Comparison of ENCODE assay signal across 8 cellular contexts in the genomic region with DNA sequence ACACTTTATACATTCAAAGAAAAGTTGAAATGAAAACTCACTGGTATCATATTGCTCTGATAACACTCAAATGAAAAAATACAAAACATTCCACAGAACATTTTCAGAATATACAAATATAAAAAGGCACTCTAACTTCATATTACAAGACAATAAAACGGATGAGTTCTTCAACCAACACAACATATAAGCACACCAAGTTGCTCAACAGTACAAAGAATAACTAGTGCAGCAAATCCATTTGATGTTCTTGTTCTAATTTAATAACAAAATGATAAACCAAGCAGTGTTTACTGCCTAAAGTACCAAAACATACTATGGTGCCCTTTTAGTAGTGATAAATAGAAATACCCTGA.
DNase-seq lines count a peak whose midpoint lies in the region; ATAC-seq, FAIRE-seq and TF ChIP-seq lines count a peak whose summit lies in the region.

No MANE protein-coding gene starts in this region.

- peaks cover 15% of the 10 kb centered on the region for H3K9me3 Mint-ChIP-seq in activated CD4-positive, alpha-beta memory T cell treated with anti-CD3 and anti-CD28 coated beads for 36 hours

- peak overlapping the region in 9 of 10 donors; percentile 20 to 85 (median 60) for H3K27ac ChIP-seq in heart right ventricle
- H3K27ac ChIP-seq in keratinocyte (ENCODE audit: control insufficient read depth, insufficient read depth, low read length) = peak overlapping the region; percentile 87
- peak overlapping the region; percentile 59 to 86 for H3K27ac ChIP-seq in uterus

- 51 to 52% methylated on average over 1 of the region's 1 CpG for WGBS in heart right ventricle, 2 donors

- POLR2A ChIA-PET in activated CD4-positive, alpha-beta memory T cell treated with anti-CD3 and anti-CD28 coated beads for 36 hours (lab: Charles Lee) = interaction anchor here (1.2 to 3.0 kb wide), 3 partner anchors 15 to 60 kb away, joined by 3 to 40 read pairs (median 15); a partner anchor contains a TSS

- H3K4me3 Mint-ChIP-seq in activated CD4-positive, alpha-beta memory T cell treated with anti-CD3 and anti-CD28 coated beads for 36 hours = no peak overlapping the region

- H3K9me3 ChIP-seq in heart right ventricle = no peaks in the 10 kb centered on the region
- no peaks in the 10 kb centered on the region for H3K9me3 ChIP-seq in keratinocyte (ENCODE audit: control insufficient read depth, low read depth, low read length)
- no peaks in the 10 kb centered on the region for H3K9me3 ChIP-seq in uterus

- H3K4me1 ChIP-seq in heart right ventricle (peaks cover 0 to 63% (median 17%) of the 10 kb centered on the region in 9 donors), keratinocyte (ENCODE audit: control insufficient read depth, extremely low read depth, insufficient read depth, low read length) (peaks cover 15% of the 10 kb centered on the region), uterus (no peaks in the 10 kb centered on the region)

- H3K27me3 ChIP-seq in heart right ventricle (no peaks in the 10 kb centered on the region), keratinocyte (ENCODE audit: control insufficient read depth, extremely low read depth, insufficient read depth, low read length) (no peaks in the 10 kb centered on the region), uterus (no peaks in the 10 kb centered on the region)

- peak overlapping the region; percentile 87 for H2AFZ ChIP-seq in keratinocyte (ENCODE audit: control insufficient read depth, low read length)

- DNase-seq in heart right ventricle (no peak), left ventricle myocardium superior (no peak), keratinocyte (ENCODE audit: low read depth, low spot score) (no peak), uterus (no peak), activated gamma-delta T cell treated with Interleukin-2 at 50 U/mL for 16 hours (no peak), NCI-H1436 (lab: John Stamatoyannopoulos, UW) (no peak)
- DNase-seq in activated CD4-positive, alpha-beta memory T cell treated with anti-CD3 and anti-CD28 coated beads for 36 hours = no peak
- no peak for DNase-seq in activated CD4-positive, alpha-beta T cell treated with anti-CD3 and anti-CD28 coated beads, Interleukin-2, amount 50 U/mL, for 48 hours

- dilution Hi-C loops in keratinocyte (cut with MboI; ENCODE audit: extremely low pct_ligation_motif_present, low sequenced_read_pairs) = no loop called here

- no peak for TF ChIP-seq POLR2A in uterus (IDR thresholded peaks at IDR 0.05)

- TF ChIP-seq CTCF in heart right ventricle (IDR thresholded peaks at IDR 0.05) (no peak), keratinocyte (optimal IDR thresholded peaks at IDR 0.05 in 1 of 3, IDR thresholded peaks at IDR 0.05 in 1 of 3, conservative IDR thresholded peaks at IDR 0.05 in 1 of 3; ENCODE audit: extremely low read depth in 1 of 3, insufficient read depth in 2 of 3, low read length in 3 of 3) (no peak), uterus (IDR thresholded peaks at IDR 0.05) (no peak)

- H3K36me3 ChIP-seq in heart right ventricle = peaks cover 0 to 19% (median 0%) of the 10 kb centered on the region in 9 donors
- H3K36me3 ChIP-seq in keratinocyte (ENCODE audit: control insufficient read depth in 2 of 2, extremely low read depth in 1 of 2, insufficient read depth in 2 of 2, low read length in 2 of 2) = no peaks in the 10 kb centered on the region
- no peaks in the 10 kb centered on the region for H3K36me3 ChIP-seq in uterus

- H3K9ac ChIP-seq in keratinocyte (ENCODE audit: control insufficient read depth, extremely low read depth, insufficient read depth, low read length) = peak overlapping the region; percentile 59

- H3K4me3 ChIP-seq in heart right ventricle = peak overlapping the region in 2 of 10 donors; percentile 21 to 28
- H3K4me3 ChIP-seq in keratinocyte (ENCODE audit: control insufficient read depth in 2 of 3, extremely low read depth in 1 of 3, insufficient read depth in 2 of 3, low read depth in 1 of 3, low read length in 3 of 3) = peak overlapping the region in 1 of 3 experiments; percentile 30
- H3K4me3 ChIP-seq in uterus = no peak overlapping the region

- no peak for FAIRE-seq in keratinocyte (lab: Jason Lieb, UNC)

- peak in 3 of 8 donors; percentile 10 to 28 (median 13) for ATAC-seq in heart right ventricle
- no peak for ATAC-seq in left ventricle myocardium superior

- H3K4me2 ChIP-seq in keratinocyte (ENCODE audit: control insufficient read depth, extremely low read depth, insufficient read depth, low read depth, low read length) = peak overlapping the region; percentile 77

- intact Hi-C loops in heart right ventricle (cut with DNase I) (loop anchor here in 3 of 10 donors (5.0 to 10.0 kb wide), 2 partner anchors 60 to 62 kb away; a partner anchor contains a TSS), left ventricle myocardium superior (cut with micrococcal nuclease) (loop anchor here (10.0 kb wide), 1 partner anchor 62 kb away; a partner anchor contains a TSS), uterus (cut with DNase I; ENCODE audit: low total_unique reads) (loop anchor here (5.0 kb wide), 1 partner anchor 60 kb away; a partner anchor contains a TSS)
- intact Hi-C loops in activated CD4-positive, alpha-beta memory T cell treated with anti-CD3 and anti-CD28 coated beads for 36 hours (cut with micrococcal nuclease) = loop anchor here (5.0 to 10.0 kb wide), 5 partner anchors 55 to 718 kb away; a partner anchor contains a TSS

- peak overlapping the region; percentile 88 for H3K27ac Mint-ChIP-seq in activated CD4-positive, alpha-beta memory T cell treated with anti-CD3 and anti-CD28 coated beads for 36 hours

- no peaks in the 10 kb centered on the region for H3K79me2 ChIP-seq in keratinocyte (ENCODE audit: control insufficient read depth, insufficient read depth, low read length)

- no peaks in the 10 kb centered on the region for H3K27me3 Mint-ChIP-seq in activated CD4-positive, alpha-beta memory T cell treated with anti-CD3 and anti-CD28 coated beads for 36 hours

- peaks cover 43% of the 10 kb centered on the region for H3K36me3 Mint-ChIP-seq in activated CD4-positive, alpha-beta memory T cell treated with anti-CD3 and anti-CD28 coated beads for 36 hours

- peaks cover 58% of the 10 kb centered on the region for H3K4me1 Mint-ChIP-seq in activated CD4-positive, alpha-beta memory T cell treated with anti-CD3 and anti-CD28 coated beads for 36 hours (ENCODE audit: low read depth)

- no peaks in the 10 kb centered on the region for H3K9me1 ChIP-seq in keratinocyte (ENCODE audit: control insufficient read depth, extremely low read depth, insufficient read depth, low read length)

- H4K20me1 ChIP-seq in keratinocyte (ENCODE audit: control insufficient read depth, extremely low read depth, insufficient read depth, low read length) = no peaks in the 10 kb centered on the region

- CTCF ChIA-PET in activated CD4-positive, alpha-beta memory T cell treated with anti-CD3 and anti-CD28 coated beads for 36 hours (lab: Charles Lee) = interaction anchor here (2.5 kb wide), 1 partner anchor 60 kb away, joined by 8 read pairs; no protein-coding TSS in a partner anchor
